ENCODE assay signal across 1 cellular context in the genomic region with DNA sequence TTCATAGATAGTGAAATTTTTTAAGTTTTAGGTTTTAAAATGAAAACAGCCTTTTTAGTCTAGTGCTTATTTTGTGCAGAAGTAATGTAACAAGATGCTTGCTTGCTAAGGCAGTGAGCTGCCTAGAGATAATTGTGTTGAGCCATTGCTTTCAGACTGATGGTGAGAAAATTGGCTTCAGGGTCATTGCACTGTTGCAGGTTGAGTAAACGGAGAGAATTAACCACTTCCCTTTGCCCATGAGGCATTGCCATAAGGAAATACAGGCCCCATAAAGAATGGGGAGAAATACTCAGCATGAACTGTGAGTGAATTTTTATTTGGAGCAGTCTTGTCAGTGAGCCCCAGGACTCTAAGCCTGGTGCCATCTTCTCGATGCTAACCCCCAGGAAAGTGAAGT.
A peak's percentile ranks its signal among the peaks of the same experiment; 100 is the strongest.
TF ChIP-seq lines count a peak whose summit lies in the region.

No MANE protein-coding gene starts in this region.

TF ChIP-seq in K562, 482 proteins besides CTCF, POLR2A, EP300 and RAD21 (continued from another document):
- TF ChIP-seq, protein P1, sequence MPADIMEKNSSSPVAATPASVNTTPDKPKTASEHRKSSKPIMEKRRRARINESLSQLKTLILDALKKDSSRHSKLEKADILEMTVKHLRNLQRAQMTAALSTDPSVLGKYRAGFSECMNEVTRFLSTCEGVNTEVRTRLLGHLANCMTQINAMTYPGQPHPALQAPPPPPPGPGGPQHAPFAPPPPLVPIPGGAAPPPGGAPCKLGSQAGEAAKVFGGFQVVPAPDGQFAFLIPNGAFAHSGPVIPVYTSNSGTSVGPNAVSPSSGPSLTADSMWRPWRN (IDR thresholded peaks at IDR 0.05; ENCODE audit: low read depth): no peak
- TF ChIP-seq, protein P2, sequence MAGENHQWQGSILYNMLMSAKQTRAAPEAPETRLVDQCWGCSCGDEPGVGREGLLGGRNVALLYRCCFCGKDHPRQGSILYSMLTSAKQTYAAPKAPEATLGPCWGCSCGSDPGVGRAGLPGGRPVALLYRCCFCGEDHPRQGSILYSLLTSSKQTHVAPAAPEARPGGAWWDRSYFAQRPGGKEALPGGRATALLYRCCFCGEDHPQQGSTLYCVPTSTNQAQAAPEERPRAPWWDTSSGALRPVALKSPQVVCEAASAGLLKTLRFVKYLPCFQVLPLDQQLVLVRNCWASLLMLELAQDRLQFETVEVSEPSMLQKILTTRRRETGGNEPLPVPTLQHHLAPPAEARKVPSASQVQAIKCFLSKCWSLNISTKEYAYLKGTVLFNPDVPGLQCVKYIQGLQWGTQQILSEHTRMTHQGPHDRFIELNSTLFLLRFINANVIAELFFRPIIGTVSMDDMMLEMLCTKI (IDR thresholded peaks at IDR 0.05; ENCODE audit: partially characterized antibody): no peak
- TF ChIP-seq, protein P3, sequence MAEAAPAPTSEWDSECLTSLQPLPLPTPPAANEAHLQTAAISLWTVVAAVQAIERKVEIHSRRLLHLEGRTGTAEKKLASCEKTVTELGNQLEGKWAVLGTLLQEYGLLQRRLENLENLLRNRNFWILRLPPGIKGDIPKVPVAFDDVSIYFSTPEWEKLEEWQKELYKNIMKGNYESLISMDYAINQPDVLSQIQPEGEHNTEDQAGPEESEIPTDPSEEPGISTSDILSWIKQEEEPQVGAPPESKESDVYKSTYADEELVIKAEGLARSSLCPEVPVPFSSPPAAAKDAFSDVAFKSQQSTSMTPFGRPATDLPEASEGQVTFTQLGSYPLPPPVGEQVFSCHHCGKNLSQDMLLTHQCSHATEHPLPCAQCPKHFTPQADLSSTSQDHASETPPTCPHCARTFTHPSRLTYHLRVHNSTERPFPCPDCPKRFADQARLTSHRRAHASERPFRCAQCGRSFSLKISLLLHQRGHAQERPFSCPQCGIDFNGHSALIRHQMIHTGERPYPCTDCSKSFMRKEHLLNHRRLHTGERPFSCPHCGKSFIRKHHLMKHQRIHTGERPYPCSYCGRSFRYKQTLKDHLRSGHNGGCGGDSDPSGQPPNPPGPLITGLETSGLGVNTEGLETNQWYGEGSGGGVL (CRISPR knock-in tag; IDR thresholded peaks at IDR 0.05): 0 out of 2 replicates have a peak, but pooled peaks have one; percentile 14
- no peak for TF ChIP-seq HMGN3 (IDR thresholded peaks at IDR 0.05; ENCODE audit: borderline replicate concordance, extremely low read depth, insufficient read length, low read depth, low read length)
